Comparison of ENCODE assay signal across 10 cellular contexts in the genomic region with DNA sequence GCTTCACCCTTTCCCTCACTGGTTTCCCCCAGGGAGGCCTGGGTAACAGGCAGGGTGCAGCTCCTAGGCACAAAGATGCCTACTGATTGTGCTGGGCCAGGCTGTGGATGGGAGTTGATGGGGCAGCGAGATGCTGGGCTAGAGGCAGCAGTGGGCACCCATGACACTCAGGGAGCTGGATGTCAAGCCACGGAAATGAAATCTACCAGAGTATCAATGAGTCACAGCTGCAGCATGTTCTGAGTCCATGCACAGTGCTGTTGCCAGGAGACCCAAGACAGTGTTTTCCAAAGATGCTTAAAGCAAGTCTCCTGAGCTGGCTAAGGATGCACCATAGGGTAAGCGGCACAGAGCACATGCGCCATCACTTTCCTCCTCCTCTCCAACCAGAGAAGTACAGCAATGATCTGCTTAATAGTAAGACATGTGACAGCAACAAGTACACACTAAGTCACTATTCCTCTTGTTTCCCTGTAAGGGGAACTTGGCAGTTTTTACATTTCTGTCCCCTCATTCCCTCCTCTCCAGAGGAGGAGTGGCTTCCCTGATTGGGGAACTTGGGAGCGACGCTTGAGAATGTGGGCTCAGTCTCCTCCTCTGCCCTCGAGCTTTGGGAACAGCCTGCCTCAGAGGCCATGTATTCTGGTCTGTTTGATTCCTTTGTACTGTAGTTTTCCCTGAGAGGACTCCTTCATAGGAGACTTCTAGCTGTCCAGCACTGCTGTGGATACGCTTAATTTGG. TPM values are rescaled to one million over a fixed set of nuclear protein-coding genes. Genes with fewer than 3 reads are reported as not detected.
DNase-seq lines count a peak whose midpoint lies in the region; ATAC-seq and TF ChIP-seq lines count a peak whose summit lies in the region.
"Had no signal": no experiment of that assay in that cellular context is flagged by ENCODE, and none has a peak within 500 bp of the region (broad histone marks: within the 10 kb centered on the region; RNA-seq: fewer than 3 reads in every experiment).

No MANE protein-coding gene starts in this region.

- H3K9me3 Mint-ChIP-seq in activated naive CD4-positive, alpha-beta T cell treated with anti-CD3 and anti-CD28 coated beads for 36 hours = no peaks in the 10 kb centered on the region

- H3K9me3 ChIP-seq in aorta (ENCODE audit: control insufficient read depth, low read length) (no peaks in the 10 kb centered on the region), thyroid gland (no peaks in the 10 kb centered on the region)

- H3K4me3 Mint-ChIP-seq in activated naive CD4-positive, alpha-beta T cell treated with anti-CD3 and anti-CD28 coated beads for 36 hours = no peak overlapping the region

- peak; percentile 21 for DNase-seq in activated naive CD4-positive, alpha-beta T cell treated with Interleukin-2 at 50 U/mL for 16 hours
- no peak for DNase-seq in activated naive CD4-positive, alpha-beta T cell treated with anti-CD3 and anti-CD28 coated beads for 36 hours
- DNase-seq in astrocyte of the spinal cord (ENCODE audit: low read depth, low spot score) (peak; percentile 89), kidney tubule cell (ENCODE audit: low spot score) (peak; percentile 78), aorta (peak; percentile 67 to 77), thyroid gland (no peak), medulla oblongata (ENCODE audit: extremely low spot score) (no peak)
- DNase-seq: C1 segment of cervical spinal cord, NCI-H1092 had no signal

- peak overlapping the region in 1 of 2 donors; percentile 13 for H3K27ac ChIP-seq in aorta (ENCODE audit: low read depth in 1 of 2, low read length in 2 of 2)
- H3K27ac ChIP-seq in thyroid gland = no peak overlapping the region

- CTCF ChIA-PET in activated naive CD4-positive, alpha-beta T cell treated with anti-CD3 and anti-CD28 coated beads for 36 hours (lab: Charles Lee) = interaction anchor here (0.7 kb wide), 1 partner anchor 24 kb away, joined by 3 read pairs; no protein-coding TSS in a partner anchor

- ATAC-seq in aorta (ENCODE audit: low FRiP score) = peak; percentile 19
- ATAC-seq in HG03460 (IDR thresholded peaks at IDR 0.05; ENCODE audit: unreplicated experiment) = no peak

- H3K4me1 Mint-ChIP-seq in activated naive CD4-positive, alpha-beta T cell treated with anti-CD3 and anti-CD28 coated beads for 36 hours (ENCODE audit: low read depth) = peaks cover 25% of the 10 kb centered on the region

- intact Hi-C loops in activated naive CD4-positive, alpha-beta T cell treated with anti-CD3 and anti-CD28 coated beads for 36 hours (cut with micrococcal nuclease) = no loop called here
- intact Hi-C loops in aorta (cut with DNase I) (loop anchor here in 1 of 2 donors (5.0 kb wide), 1 partner anchor 37 kb away; no protein-coding TSS in a partner anchor), thyroid gland (cut with DNase I) (no loop called here)

- H3K36me3 Mint-ChIP-seq in activated naive CD4-positive, alpha-beta T cell treated with anti-CD3 and anti-CD28 coated beads for 36 hours (ENCODE audit: low read depth) = no peaks in the 10 kb centered on the region

- no peaks in the 10 kb centered on the region for H3K27me3 Mint-ChIP-seq in activated naive CD4-positive, alpha-beta T cell treated with anti-CD3 and anti-CD28 coated beads for 36 hours (ENCODE audit: low read depth)

- TF ChIP-seq POLR2A in thyroid gland (IDR thresholded peaks at IDR 0.05) = no peak

- H3K27me3 ChIP-seq in aorta (ENCODE audit: control insufficient read depth in 1 of 2, insufficient read depth in 2 of 2, low read length in 1 of 2) = no peaks in the 10 kb centered on the region
- H3K27me3 ChIP-seq in thyroid gland = no peaks in the 10 kb centered on the region

- TF ChIP-seq CTCF in astrocyte of the spinal cord (IDR thresholded peaks at IDR 0.05; ENCODE audit: low read depth, low read length) = no peak
- TF ChIP-seq CTCF in thyroid gland (IDR thresholded peaks at IDR 0.05) = no peak

- H3K27ac Mint-ChIP-seq in activated naive CD4-positive, alpha-beta T cell treated with anti-CD3 and anti-CD28 coated beads for 36 hours = no peak overlapping the region

- H3K36me3 ChIP-seq in aorta (ENCODE audit: control insufficient read depth in 1 of 2, insufficient read depth in 2 of 2, low read length in 1 of 2) (no peaks in the 10 kb centered on the region), thyroid gland (no peaks in the 10 kb centered on the region)

- 73 to 78% methylated on average over 8 of the region's 8 CpGs for WGBS in aorta, 2 donors
- WGBS in thyroid gland, 2 donors = 89% methylated on average over 8 of the region's 8 CpGs

- no peak overlapping the region for H3K4me3 ChIP-seq in astrocyte of the spinal cord (ENCODE audit: low read depth, low read length)
- no peak overlapping the region for H3K4me3 ChIP-seq in aorta (ENCODE audit: low read length in 2 of 2)
- no peak overlapping the region for H3K4me3 ChIP-seq in thyroid gland (replicated peaks in 1 of 3)

- in situ Hi-C loops in astrocyte of the spinal cord (cut with HindIII; ENCODE audit: low sequenced_read_pairs) = no loop called here

- H3K4me1 ChIP-seq in aorta (ENCODE audit: control insufficient read depth in 1 of 2, insufficient read depth in 2 of 2, low read length in 2 of 2) (peaks cover 4 to 17% of the 10 kb centered on the region in 2 donors), thyroid gland (peaks cover 0 to 18% of the 10 kb centered on the region in 2 donors)

RNA-seq across cellular contexts. Expression of a gene that starts 57.2 kb away (rescaled TPM):
- 1 to 10 TPM; 8.5 to 9.4 TPM for total RNA-seq in activated naive CD4-positive, alpha-beta T cell treated with anti-CD3 and anti-CD28 coated beads for 36 hours
- 10 to 100 TPM; 56.5 to 94.8 TPM for total RNA-seq in aorta
- 10 to 100 TPM; 12.6 to 26.5 TPM for polyA plus RNA-seq in aorta
- total RNA-seq in thyroid gland = 10 to 100 TPM in 3 of 4 donors, 1 to 10 TPM in 1; 8.1 to 24.7 (median 18.8) TPM

Comparison
In these comparisons a context has a peak if more than half of its experiments do, and no peak if none do; other contexts are left out.
1. DNase-seq: peak in activated naive CD4-positive, alpha-beta T cell treated with Interleukin-2 at 50 U/mL for 16 hours (single experiment), astrocyte of the spinal cord (single experiment), kidney tubule cell (single experiment) and aorta (2 of 2); none in activated naive CD4-positive, alpha-beta T cell treated with anti-CD3 and anti-CD28 coated beads for 36 hours (single experiment), thyroid gland (0 of 2) and medulla oblongata (single experiment).